In the genomic region with DNA sequence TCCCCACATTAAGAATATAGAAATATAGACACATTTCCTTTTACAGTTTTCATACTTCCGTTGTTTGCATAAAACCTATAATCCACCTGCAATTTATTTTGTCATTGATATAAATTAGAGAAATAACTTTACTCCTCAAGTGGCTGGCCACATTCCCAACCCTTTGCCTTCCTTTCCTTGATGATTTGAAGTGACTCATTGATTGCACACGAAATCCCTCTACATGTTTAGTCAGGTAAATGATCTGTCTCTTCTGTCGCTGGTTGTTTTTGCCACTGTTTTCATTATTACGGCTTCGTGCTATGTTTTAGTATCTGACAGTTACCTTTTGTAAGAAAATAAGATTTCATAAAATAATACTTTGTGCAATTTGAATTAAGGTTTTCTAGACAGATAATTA, we compare ENCODE assay signal across 11 cellular contexts.
"Had no signal": no experiment of that assay in that cellular context is flagged by ENCODE, and none has a peak within 500 bp of the region (broad histone marks: within the 10 kb centered on the region; RNA-seq: fewer than 3 reads in every experiment).

No MANE protein-coding gene starts in this region.

- ATAC-seq: effector memory CD8-positive, alpha-beta T cell; stimulated activated naive CD8-positive, alpha-beta T cell treated with anti-CD3 and anti-CD28 coated beads, Interleukin-15, amount 100 ng/mL, for 72 hours had no signal

- H3K4me1 ChIP-seq: sigmoid colon, spleen had no signal

- H3K27ac ChIP-seq: sigmoid colon, spleen had no signal

- H3K9me3 ChIP-seq: sigmoid colon had no signal

- H3K27me3 ChIP-seq: sigmoid colon had no signal

- DNase-seq: activated CD4-positive, alpha-beta T cell treated with anti-CD3 and anti-CD28 coated beads, Interleukin-2, amount 10 ng/mL, durations not matched to agents 7 days and 5 days; activated CD8-positive, alpha-beta memory T cell treated with anti-CD3 and anti-CD28 coated beads, Interleukin-2, amount 50 U/mL, for 48 hours; activated naive CD8-positive, alpha-beta T cell treated with anti-CD3 and anti-CD28 coated beads for 36 hours; amygdala; effector memory CD8-positive, alpha-beta T cell; glutamatergic neuron; hypothalamus; sigmoid colon; spleen; stimulated activated naive CD8-positive, alpha-beta T cell treated with anti-CD3 and anti-CD28 coated beads, Interleukin-15, amount 100 ng/mL, for 72 hours; SW 1271 had no signal

- H3K36me3 ChIP-seq: sigmoid colon, spleen had no signal

- H3K4me3 ChIP-seq: sigmoid colon, spleen had no signal
